1 cellular context compared by ENCODE assay signal in genomic region chr10:36739884-36740445, GRCh38.
TF ChIP-seq lines count a peak whose summit lies in the region.

No MANE protein-coding gene starts in this region.

TF ChIP-seq in HEK293, 187 proteins besides CTCF, POLR2A, EP300 and RAD21 (continued from another document and continues in another):
- TF ChIP-seq PRDM2 (tag by site-specific recombination; IDR thresholded peaks at IDR 0.05; ENCODE audit: borderline replicate concordance) (no peak), ZNF2 (tag by site-specific recombination; IDR thresholded peaks at IDR 0.05) (no peak), ZNF19 (tag by site-specific recombination; IDR thresholded peaks at IDR 0.05; ENCODE audit: low read depth) (no peak), ZNF10 (tag by site-specific recombination; IDR thresholded peaks at IDR 0.05) (no peak), FEZF1 (tag by site-specific recombination; IDR thresholded peaks at IDR 0.05) (no peak), ZNF398 (tag by site-specific recombination; IDR thresholded peaks at IDR 0.05) (no peak), RBAK (tag by site-specific recombination; IDR thresholded peaks at IDR 0.05) (0 out of 2 replicates have a peak, but pooled peaks have one; percentile 47), ZSCAN16 (tag by site-specific recombination; IDR thresholded peaks at IDR 0.05) (no peak), ZNF146 (tag by site-specific recombination; IDR thresholded peaks at IDR 0.05) (0 out of 2 replicates have a peak, but pooled peaks have one; percentile 13), ZEB2 (tag by site-specific recombination; IDR thresholded peaks at IDR 0.05) (0 out of 2 replicates have a peak, but pooled peaks have one; percentile 29), ZNF112 (tag by site-specific recombination; IDR thresholded peaks at IDR 0.05) (no peak), PRDM1 (tag by site-specific recombination; IDR thresholded peaks at IDR 0.05) (no peak), ZNF521 (tag by site-specific recombination; IDR thresholded peaks at IDR 0.05) (no peak), ZFP69B (tag by site-specific recombination; IDR thresholded peaks at IDR 0.05) (no peak), ZNF692 (tag by site-specific recombination; IDR thresholded peaks at IDR 0.05) (no peak), MZF1 (tag by site-specific recombination; IDR thresholded peaks at IDR 0.05; ENCODE audit: borderline replicate concordance) (no peak; the same call in 1 of the 2 replicates), ZNF529 (tag by site-specific recombination; IDR thresholded peaks at IDR 0.05; ENCODE audit: insufficient replicate concordance) (no peak), ZNF18 (tag by site-specific recombination; IDR thresholded peaks at IDR 0.05) (no peak), BCL11B (tag by site-specific recombination; IDR thresholded peaks at IDR 0.05; ENCODE audit: low read depth) (no peak), SP3 (tag by site-specific recombination; IDR thresholded peaks at IDR 0.05) (no peak), ZBTB7A (tag by site-specific recombination; IDR thresholded peaks at IDR 0.05; ENCODE audit: low read depth) (no peak), ZNF140 (tag by site-specific recombination; IDR thresholded peaks at IDR 0.05) (peak; percentile 70; the same call in 1 of the 2 replicates), YY2 (tag by site-specific recombination; IDR thresholded peaks at IDR 0.05) (no peak), PRDM6 (tag by site-specific recombination; IDR thresholded peaks at IDR 0.05) (no peak), ZNF747 (tag by site-specific recombination; IDR thresholded peaks at IDR 0.05) (no peak), ZBTB49 (tag by site-specific recombination; IDR thresholded peaks at IDR 0.05; ENCODE audit: low read depth) (no peak), ZNF645 (tag by site-specific recombination; IDR thresholded peaks at IDR 0.05) (no peak), HIC1 (tag by site-specific recombination; IDR thresholded peaks at IDR 0.05) (0 out of 2 replicates have a peak, but pooled peaks have one; percentile 12), ZNF211 (tag by site-specific recombination; IDR thresholded peaks at IDR 0.05; ENCODE audit: low read depth) (no peak), ZNF701 (tag by site-specific recombination; IDR thresholded peaks at IDR 0.05) (no peak), ZNF791 (tag by site-specific recombination; IDR thresholded peaks at IDR 0.05) (no peak; the same call in 1 of the 2 replicates), ZNF785 (tag by site-specific recombination; IDR thresholded peaks at IDR 0.05) (no peak), KLF1 (tag by site-specific recombination; IDR thresholded peaks at IDR 0.05) (no peak), ZNF324 (tag by site-specific recombination; IDR thresholded peaks at IDR 0.05) (no peak), ZNF513 (tag by site-specific recombination; IDR thresholded peaks at IDR 0.05) (no peak), ZNF677 (tag by site-specific recombination; IDR thresholded peaks at IDR 0.05) (no peak), ZBTB1 (tag by site-specific recombination; IDR thresholded peaks at IDR 0.05) (0 out of 2 replicates have a peak, but pooled peaks have one; percentile 57), GFI1B (tag by site-specific recombination; IDR thresholded peaks at IDR 0.05) (0 out of 2 replicates have a peak, but pooled peaks have one; percentile 18), ZNF792 (tag by site-specific recombination; IDR thresholded peaks at IDR 0.05) (no peak), ZNF157 (tag by site-specific recombination; IDR thresholded peaks at IDR 0.05) (no peak)
